In the genomic region with DNA sequence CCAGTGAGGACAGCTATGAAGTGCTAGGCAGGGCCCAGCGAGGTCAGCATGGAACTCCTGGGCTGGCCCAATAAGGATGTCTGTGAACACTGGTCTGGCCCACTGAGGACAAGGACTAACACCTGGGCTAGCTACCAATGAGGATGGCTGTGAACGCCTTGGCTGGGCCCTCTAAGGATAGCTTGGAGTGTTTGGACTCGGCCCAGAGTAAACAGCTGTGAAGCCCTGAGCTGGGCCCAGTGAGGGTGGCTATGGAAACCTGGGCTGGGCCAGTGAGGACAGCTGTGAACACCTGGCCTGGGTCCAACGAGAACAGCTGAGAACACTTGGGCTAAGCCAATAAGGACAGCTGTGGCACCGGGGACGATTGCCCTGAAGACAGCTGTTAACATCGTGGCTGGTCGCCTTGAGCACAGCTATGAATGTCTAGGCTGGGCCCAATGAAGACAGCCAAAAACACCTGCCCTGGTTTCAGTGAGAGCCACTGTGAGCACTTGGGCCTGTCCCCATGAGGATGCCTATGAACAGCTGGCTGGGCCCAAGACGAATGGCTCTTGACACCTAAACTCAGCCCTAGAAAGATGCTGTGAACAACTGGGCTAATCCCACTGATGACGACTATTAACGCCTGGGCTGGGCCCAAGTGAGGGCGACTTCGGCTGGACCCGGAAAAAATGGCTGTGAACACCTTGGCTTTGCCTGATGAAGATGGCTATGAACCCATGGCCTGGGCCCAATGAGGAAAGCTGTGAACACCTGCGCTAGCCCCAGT, we compare ENCODE assay signal across 1 cellular context. TPM values are rescaled to one million over a fixed set of nuclear protein-coding genes. Genes with fewer than 3 reads are reported as not detected.
"Had no signal": no experiment of that assay in that cellular context is flagged by ENCODE, and none has a peak within 500 bp of the region (broad histone marks: within the 10 kb centered on the region; RNA-seq: fewer than 3 reads in every experiment).

No MANE protein-coding gene starts in this region.

RNA-seq across cellular contexts. Expression of a gene that starts 18.8 kb away (rescaled TPM):
- total RNA-seq: foreskin keratinocyte had no signal
- polyA plus RNA-seq: foreskin keratinocyte had no signal
